Comparison of ENCODE assay signal across 37 cellular contexts in genomic region chr7:17968791-17969715, GRCh38. TPM values are rescaled to one million over a fixed set of nuclear protein-coding genes. Genes with fewer than 3 reads are reported as not detected.
A peak's percentile ranks its signal among the peaks of the same experiment; 100 is the strongest.
DNase-seq lines count a peak whose midpoint lies in the region; ATAC-seq, FAIRE-seq and TF ChIP-seq lines count a peak whose summit lies in the region.
"Had no signal": no experiment of that assay in that cellular context is flagged by ENCODE, and none has a peak within 500 bp of the region (broad histone marks: within the 10 kb centered on the region; RNA-seq: fewer than 3 reads in every experiment).

No MANE protein-coding gene starts in this region.

- H3K27ac ChIP-seq in GM23338 (ENCODE audit: low read depth), result no peak overlapping the region
- H3K27ac ChIP-seq in hepatocyte, result peak overlapping the region; percentile 54
- peak overlapping the region in 1 of 2 donors; percentile 17 for H3K27ac ChIP-seq in small intestine (ENCODE audit: low read depth in 1 of 2, low read length in 1 of 2)
- H3K27ac ChIP-seq: adrenal gland; BLaER1 treated with 17β-estradiol and CSF1 and Interleukin-3, amounts not matched to agents 10 nM and 100 nM; body of pancreas; GM23248; parathyroid adenoma; thoracic aorta; uterus had no signal

- no peak overlapping the region for H3K4me3 Mint-ChIP-seq in GM23338
- H3K4me3 Mint-ChIP-seq: HFFc6; immature natural killer cell; memory B cell; stimulated activated naive CD8-positive, alpha-beta T cell treated with anti-CD3 and anti-CD28 coated beads, Interleukin-15, Interleukin-2, amounts not matched to agents 100 ng/mL and 50 ng/mL, for 24 hours had no signal

- H3K36me3 ChIP-seq in GM23338 (ENCODE audit: insufficient read depth), result no peaks in the 10 kb centered on the region
- H3K36me3 ChIP-seq in adipocyte (ENCODE audit: control insufficient read depth, insufficient read depth, low read length, severe bottlenecking), result no peaks in the 10 kb centered on the region
- no peaks in the 10 kb centered on the region for H3K36me3 ChIP-seq in hepatocyte (replicated peaks; ENCODE audit: insufficient read depth, low read depth)
- no peaks in the 10 kb centered on the region for H3K36me3 ChIP-seq in small intestine (ENCODE audit: control insufficient read depth in 2 of 2, insufficient read depth in 2 of 2, low read length in 2 of 2)
- H3K36me3 ChIP-seq: adrenal gland; BLaER1 treated with 17β-estradiol and CSF1 and Interleukin-3, amounts not matched to agents 10 nM and 100 nM; thoracic aorta; uterus had no signal

- no peaks in the 10 kb centered on the region for H3K27me3 ChIP-seq in GM23338 (ENCODE audit: insufficient read depth)
- no peaks in the 10 kb centered on the region for H3K27me3 ChIP-seq in adipocyte (replicated peaks; ENCODE audit: control insufficient read depth, insufficient read depth, low read length)
- no peaks in the 10 kb centered on the region for H3K27me3 ChIP-seq in hepatocyte
- no peaks in the 10 kb centered on the region for H3K27me3 ChIP-seq in small intestine (ENCODE audit: control insufficient read depth in 2 of 2, insufficient read depth in 2 of 2, low read length in 2 of 2)
- H3K27me3 ChIP-seq: adrenal gland; BLaER1 treated with 17β-estradiol and CSF1 and Interleukin-3, amounts not matched to agents 10 nM and 100 nM; body of pancreas; uterus had no signal

- H3K4me1 Mint-ChIP-seq in GM23338, result no peaks in the 10 kb centered on the region
- H3K4me1 Mint-ChIP-seq: immature natural killer cell, memory B cell had no signal

- no peak overlapping the region for H3K4me2 ChIP-seq in GM23338
- peak overlapping the region; percentile 29 for H3K4me2 ChIP-seq in hepatocyte

- no peaks in the 10 kb centered on the region for H3K36me3 Mint-ChIP-seq in GM23338 (ENCODE audit: low read depth)
- H3K36me3 Mint-ChIP-seq: immature natural killer cell, memory B cell had no signal

- FAIRE-seq in small intestine (lab: Jason Lieb, UNC), result no peak
- FAIRE-seq: G401.6 had no signal

- WGBS in hepatocyte (ENCODE audit: low lambda C conversion rate, missing lambda C conversion rate), result 51% methylated on average over 5 of the region's 5 CpGs
- 24 to 57% (median 31%) methylated on average over 5 of the region's 5 CpGs for WGBS in small intestine, 3 donors

- H3K4me3 ChIP-seq in GM23338 (no peak overlapping the region), adipocyte (ENCODE audit: low read length) (no peak overlapping the region), hepatocyte (no peak overlapping the region), small intestine (ENCODE audit: low read depth in 1 of 2, low read length in 2 of 2) (no peak overlapping the region)
- H3K4me3 ChIP-seq: adrenal gland; BLaER1 treated with 17β-estradiol and CSF1 and Interleukin-3, amounts not matched to agents 10 nM and 100 nM; body of pancreas; GM23248; thoracic aorta; uterus had no signal

- H3K4me1 ChIP-seq in GM23338 (ENCODE audit: insufficient read depth) (no peaks in the 10 kb centered on the region), adipocyte (ENCODE audit: control insufficient read depth, insufficient read depth, low read length) (peaks cover 1% of the 10 kb centered on the region), hepatocyte (ENCODE audit: insufficient read depth) (no peaks in the 10 kb centered on the region), small intestine (ENCODE audit: control insufficient read depth in 2 of 2, insufficient read depth in 1 of 2, low read depth in 1 of 2, low read length in 1 of 2) (no peaks in the 10 kb centered on the region)
- H3K4me1 ChIP-seq: adrenal gland, body of pancreas, parathyroid adenoma, uterus had no signal

- ATAC-seq in GM23338, result no peak
- ATAC-seq: body of pancreas, left lobe of liver, Right ventricle myocardium inferior had no signal

- H3K9me3 Mint-ChIP-seq in GM23338, result no peaks in the 10 kb centered on the region
- H3K9me3 Mint-ChIP-seq: immature natural killer cell; memory B cell; stimulated activated naive CD8-positive, alpha-beta T cell treated with anti-CD3 and anti-CD28 coated beads, Interleukin-15, Interleukin-2, amounts not matched to agents 100 ng/mL and 50 ng/mL, for 24 hours had no signal

- H3K79me2 ChIP-seq in GM23338 (replicated peaks; ENCODE audit: insufficient read depth) (no peaks in the 10 kb centered on the region), hepatocyte (no peaks in the 10 kb centered on the region)
- H3K79me2 ChIP-seq: parathyroid adenoma had no signal

- H3K27ac Mint-ChIP-seq in GM23338, result no peak overlapping the region
- H3K27ac Mint-ChIP-seq: HFFc6; immature natural killer cell; memory B cell; stimulated activated naive CD8-positive, alpha-beta T cell treated with anti-CD3 and anti-CD28 coated beads, Interleukin-15, Interleukin-2, amounts not matched to agents 100 ng/mL and 50 ng/mL, for 24 hours had no signal

- no peaks in the 10 kb centered on the region for H4K20me1 ChIP-seq in GM23338 (replicated peaks; ENCODE audit: insufficient read depth)
- no peaks in the 10 kb centered on the region for H4K20me1 ChIP-seq in hepatocyte (ENCODE audit: insufficient read depth, poor library complexity, severe bottlenecking)
- H4K20me1 ChIP-seq: BLaER1 treated with 17β-estradiol and CSF1 and Interleukin-3, amounts not matched to agents 10 nM and 100 nM had no signal

- H2AFZ ChIP-seq in GM23338, result peak overlapping the region; percentile 82
- no peak overlapping the region for H2AFZ ChIP-seq in hepatocyte
- H2AFZ ChIP-seq: GM23248, parathyroid adenoma had no signal

- no peak for TF ChIP-seq CTCF in GM23338 (conservative IDR thresholded peaks at IDR 0.05; ENCODE audit: low read depth in 2 of 2)
- no peak for TF ChIP-seq CTCF in hepatocyte (IDR thresholded peaks at IDR 0.05; ENCODE audit: poor library complexity)
- TF ChIP-seq CTCF in GM20000 (IDR thresholded peaks at IDR 0.05; ENCODE audit: extremely low read depth, missing control alignments), result no peak

- H3K9me2 ChIP-seq in GM23338 (ENCODE audit: insufficient read depth) (no peaks in the 10 kb centered on the region), hepatocyte (replicated peaks; ENCODE audit: insufficient read depth) (no peaks in the 10 kb centered on the region)

- peaks cover 3% of the 10 kb centered on the region for H3K9me3 ChIP-seq in adipocyte (ENCODE audit: control insufficient read depth, low read length)
- no peaks in the 10 kb centered on the region for H3K9me3 ChIP-seq in hepatocyte (ENCODE audit: low read depth)
- H3K9me3 ChIP-seq in small intestine (ENCODE audit: control insufficient read depth, low read depth), result no peaks in the 10 kb centered on the region
- H3K9me3 ChIP-seq: adrenal gland; BLaER1 treated with 17β-estradiol and CSF1 and Interleukin-3, amounts not matched to agents 10 nM and 100 nM; body of pancreas; thoracic aorta; uterus had no signal

- DNase-seq in GM23338 (ENCODE audit: low spot score) (no peak), adipocyte (ENCODE audit: low read depth) (peak; percentile 39), hepatocyte (ENCODE audit: low spot score) (no peak), small intestine (peak; percentile 61), NCI-H345 (lab: John Stamatoyannopoulos, UW) (no peak), SIG-M5 (lab: John Stamatoyannopoulos, UW) (no peak), GM20000 (ENCODE audit: low spot score) (no peak)
- DNase-seq: activated CD4-positive, alpha-beta T cell treated with anti-CD3 and anti-CD28 coated beads, Interleukin-2, amount 50 U/mL, for 48 hours; activated CD4-positive, CD25-positive, alpha-beta regulatory T cell treated with anti-CD3 and anti-CD28 coated beads, Interleukin-2, amount 50 U/mL, for 72 hours; activated naive CD4-positive, alpha-beta T cell; adrenal gland; body of pancreas; cerebellar nuclear complex; GM23248; HFFc6; immature natural killer cell; IMR-90; NCI-H1092; NCI-H187; NCI-H2171; NCI-H524; stimulated activated CD4-positive, alpha-beta T cell treated with anti-CD3 and anti-CD28 coated beads, Interleukin-1b, Interleukin-23, amount 100 ng/mL, for 48 hours; stimulated activated CD8-positive, alpha-beta memory T cell treated with anti-CD3 and anti-CD28 coated beads, Interleukin-4, amount 100 ng/mL, for 48 hours; T-helper 2 cell; uterus had no signal

- H3K9ac ChIP-seq in adipocyte (ENCODE audit: low read length), result no peak overlapping the region
- H3K9ac ChIP-seq: BLaER1 treated with 17β-estradiol and CSF1 and Interleukin-3, amounts not matched to agents 10 nM and 100 nM; GM23248; parathyroid adenoma had no signal

- H3F3A ChIP-seq in GM23338 (replicated peaks; ENCODE audit: low read depth), result no peaks in the 10 kb centered on the region

- peaks cover 3% of the 10 kb centered on the region for H3K27me3 Mint-ChIP-seq in GM23338 (ENCODE audit: insufficient read depth, low read depth, poor library complexity)

TF ChIP-seq in GM23338, 12 proteins besides CTCF, POLR2A, EP300 and RAD21 (continues in another document):
- TF ChIP-seq POLR2AphosphoS5 (IDR thresholded peaks at IDR 0.05; ENCODE audit: low read depth) (no peak), EZH2phosphoT487 (IDR thresholded peaks at IDR 0.05; ENCODE audit: unreplicated experiment) (no peak), JUNB (IDR thresholded peaks at IDR 0.05; ENCODE audit: unreplicated experiment) (no peak), CREB1 (CRISPR knock-in tag; IDR thresholded peaks at IDR 0.05; ENCODE audit: low read depth) (no peak), EZH2 (IDR thresholded peaks at IDR 0.05; ENCODE audit: low read depth, unreplicated experiment) (no peak), STAT1 (IDR thresholded peaks at IDR 0.05; ENCODE audit: unreplicated experiment) (no peak), NANOG (IDR thresholded peaks at IDR 0.05; ENCODE audit: borderline replicate concordance) (no peak), ZNF114 (CRISPR knock-in tag; IDR thresholded peaks at IDR 0.05) (no peak)
- TF ChIP-seq, protein P1, sequence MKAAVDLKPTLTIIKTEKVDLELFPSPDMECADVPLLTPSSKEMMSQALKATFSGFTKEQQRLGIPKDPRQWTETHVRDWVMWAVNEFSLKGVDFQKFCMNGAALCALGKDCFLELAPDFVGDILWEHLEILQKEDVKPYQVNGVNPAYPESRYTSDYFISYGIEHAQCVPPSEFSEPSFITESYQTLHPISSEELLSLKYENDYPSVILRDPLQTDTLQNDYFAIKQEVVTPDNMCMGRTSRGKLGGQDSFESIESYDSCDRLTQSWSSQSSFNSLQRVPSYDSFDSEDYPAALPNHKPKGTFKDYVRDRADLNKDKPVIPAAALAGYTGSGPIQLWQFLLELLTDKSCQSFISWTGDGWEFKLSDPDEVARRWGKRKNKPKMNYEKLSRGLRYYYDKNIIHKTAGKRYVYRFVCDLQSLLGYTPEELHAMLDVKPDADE (IDR thresholded peaks at IDR 0.05), result no peak

RNA-seq across cellular contexts. Expression of gene SNX13, which starts 28.8 kb away (rescaled TPM):
- 26.4 and 42.7 TPM in 2 replicates for total RNA-seq in GM23338 (2014; rRNA removed; shearing (Covaris generic))
- polyA plus RNA-seq in GM23338 (2016; fragmentation: Nextera tagmentation; extraction: Ambion mirVana), result 6.9 and 7.5 TPM in 2 replicates
- 57.6 and 64.6 TPM in 2 replicates for total RNA-seq in hepatocyte
- 17.2 and 17.4 TPM in 2 replicates for polyA plus RNA-seq in hepatocyte
- polyA plus RNA-seq in small intestine, result 1 to 10 TPM; 5.7 to 9.4 (median 5.8) TPM

RNA-seq across cellular contexts. Expression of gene PRPS1L1, which starts 58.6 kb away (rescaled TPM):
- total RNA-seq in GM23338 (2014; rRNA removed; shearing (Covaris generic)), result not detected in 2 replicates
- polyA plus RNA-seq in GM23338 (2016; fragmentation: Nextera tagmentation; extraction: Ambion mirVana), result not detected in 2 replicates
- total RNA-seq in hepatocyte, result not detected in 2 replicates
- not detected in 2 replicates for polyA plus RNA-seq in hepatocyte
- polyA plus RNA-seq in small intestine, result not detected
- total RNA-seq: adrenal gland, body of pancreas, fibroblast of lung, glomerular endothelial cell, GM23248, HFFc6, IMR-90, left lobe of liver, Right ventricle myocardium inferior, thoracic aorta, uterus had no signal
- polyA plus RNA-seq: adrenal gland, AG04450, fibroblast of lung, GM23248, immature natural killer cell, IMR-90, neural cell had no signal

Comparison
In these comparisons a context has a peak if more than half of its experiments do, and no peak if none do; other contexts are left out.
1. DNase-seq: peak in adipocyte (single experiment) and small intestine (single experiment); none in GM23338 (single experiment), hepatocyte (single experiment), NCI-H345 (single experiment), SIG-M5 (single experiment) and GM20000 (single experiment).